Comparison of ENCODE assay signal across 1 cellular context in the genomic region with DNA sequence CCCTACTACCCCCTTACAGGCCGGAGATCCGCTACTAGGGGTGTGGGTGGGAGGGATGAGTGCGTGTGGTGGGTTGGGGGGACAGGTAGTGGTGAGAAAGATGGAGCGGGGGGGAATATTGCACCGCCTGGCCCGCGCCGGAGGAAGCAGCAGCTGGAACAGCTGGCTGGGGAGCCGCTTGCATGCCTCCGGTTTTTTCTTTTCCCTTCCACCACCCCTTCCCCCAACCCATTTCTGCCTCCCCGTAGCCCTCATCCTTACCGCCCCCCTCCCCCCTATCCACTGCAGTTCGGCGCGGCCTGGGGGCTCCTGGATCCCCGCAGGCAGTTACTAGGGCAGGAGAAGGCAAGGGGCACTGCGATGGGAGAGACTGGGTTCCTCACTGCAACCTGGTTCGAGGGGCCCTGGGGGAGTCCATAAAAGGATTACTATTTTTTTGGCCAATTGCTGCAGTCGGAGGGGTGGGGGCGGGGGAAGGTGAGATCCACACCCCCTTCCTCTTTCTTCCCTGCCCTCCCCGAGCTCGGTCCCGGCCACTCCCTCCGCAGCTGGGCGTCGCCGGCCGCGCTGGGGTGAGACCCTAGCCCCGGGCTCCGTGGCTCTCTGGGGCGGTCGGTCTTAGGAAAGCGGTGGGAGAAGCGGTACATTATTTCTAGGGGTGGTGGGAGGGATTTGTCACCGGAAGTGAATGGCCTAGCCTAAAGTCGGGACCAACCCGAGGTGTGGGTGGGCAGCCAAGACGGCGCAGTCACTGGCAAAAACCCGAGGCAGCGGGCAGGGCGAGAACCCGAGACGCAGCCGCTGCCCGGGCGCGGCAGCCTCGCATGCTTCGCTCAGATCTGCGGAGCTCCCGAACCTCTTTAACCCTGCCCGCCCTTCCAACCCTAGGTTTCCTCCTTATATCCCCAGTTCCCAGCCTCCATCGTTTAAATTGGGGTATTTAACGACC.
A peak's percentile ranks its signal among the peaks of the same experiment; 100 is the strongest.
TF ChIP-seq lines count a peak whose summit lies in the region.

No MANE protein-coding gene starts in this region.

TF ChIP-seq in K562, 482 proteins besides CTCF, POLR2A, EP300 and RAD21 (continued from another document and continues in another):
- TF ChIP-seq, protein P1, sequence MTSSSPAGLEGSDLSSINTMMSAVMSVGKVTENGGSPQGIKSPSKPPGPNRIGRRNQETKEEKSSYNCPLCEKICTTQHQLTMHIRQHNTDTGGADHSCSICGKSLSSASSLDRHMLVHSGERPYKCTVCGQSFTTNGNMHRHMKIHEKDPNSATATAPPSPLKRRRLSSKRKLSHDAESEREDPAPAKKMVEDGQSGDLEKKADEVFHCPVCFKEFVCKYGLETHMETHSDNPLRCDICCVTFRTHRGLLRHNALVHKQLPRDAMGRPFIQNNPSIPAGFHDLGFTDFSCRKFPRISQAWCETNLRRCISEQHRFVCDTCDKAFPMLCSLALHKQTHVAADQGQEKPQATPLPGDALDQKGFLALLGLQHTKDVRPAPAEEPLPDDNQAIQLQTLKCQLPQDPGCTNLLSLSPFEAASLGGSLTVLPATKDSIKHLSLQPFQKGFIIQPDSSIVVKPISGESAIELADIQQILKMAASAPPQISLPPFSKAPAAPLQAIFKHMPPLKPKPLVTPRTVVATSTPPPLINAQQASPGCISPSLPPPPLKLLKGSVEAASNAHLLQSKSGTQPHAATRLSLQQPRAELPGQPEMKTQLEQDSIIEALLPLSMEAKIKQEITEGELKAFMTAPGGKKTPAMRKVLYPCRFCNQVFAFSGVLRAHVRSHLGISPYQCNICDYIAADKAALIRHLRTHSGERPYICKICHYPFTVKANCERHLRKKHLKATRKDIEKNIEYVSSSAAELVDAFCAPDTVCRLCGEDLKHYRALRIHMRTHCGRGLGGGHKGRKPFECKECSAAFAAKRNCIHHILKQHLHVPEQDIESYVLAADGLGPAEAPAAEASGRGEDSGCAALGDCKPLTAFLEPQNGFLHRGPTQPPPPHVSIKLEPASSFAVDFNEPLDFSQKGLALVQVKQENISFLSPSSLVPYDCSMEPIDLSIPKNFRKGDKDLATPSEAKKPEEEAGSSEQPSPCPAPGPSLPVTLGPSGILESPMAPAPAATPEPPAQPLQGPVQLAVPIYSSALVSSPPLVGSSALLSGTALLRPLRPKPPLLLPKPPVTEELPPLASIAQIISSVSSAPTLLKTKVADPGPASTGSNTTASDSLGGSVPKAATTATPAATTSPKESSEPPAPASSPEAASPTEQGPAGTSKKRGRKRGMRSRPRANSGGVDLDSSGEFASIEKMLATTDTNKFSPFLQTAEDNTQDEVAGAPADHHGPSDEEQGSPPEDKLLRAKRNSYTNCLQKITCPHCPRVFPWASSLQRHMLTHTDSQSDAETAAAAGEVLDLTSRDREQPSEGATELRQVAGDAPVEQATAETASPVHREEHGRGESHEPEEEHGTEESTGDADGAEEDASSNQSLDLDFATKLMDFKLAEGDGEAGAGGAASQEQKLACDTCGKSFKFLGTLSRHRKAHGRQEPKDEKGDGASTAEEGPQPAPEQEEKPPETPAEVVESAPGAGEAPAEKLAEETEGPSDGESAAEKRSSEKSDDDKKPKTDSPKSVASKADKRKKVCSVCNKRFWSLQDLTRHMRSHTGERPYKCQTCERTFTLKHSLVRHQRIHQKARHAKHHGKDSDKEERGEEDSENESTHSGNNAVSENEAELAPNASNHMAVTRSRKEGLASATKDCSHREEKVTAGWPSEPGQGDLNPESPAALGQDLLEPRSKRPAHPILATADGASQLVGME (CRISPR knock-in tag; IDR thresholded peaks at IDR 0.05), result no peak
- TF ChIP-seq HOXB6 (CRISPR knock-in tag; IDR thresholded peaks at IDR 0.05; ENCODE audit: borderline replicate concordance) (no peak), ADNP (tag; IDR thresholded peaks at IDR 0.05) (no peak), ZNF431 (CRISPR knock-in tag; IDR thresholded peaks at IDR 0.05) (no peak), ZNF444 (CRISPR knock-in tag; IDR thresholded peaks at IDR 0.05) (no peak), NCOA4 (IDR thresholded peaks at IDR 0.05; ENCODE audit: partially characterized antibody) (no peak), ZNF316 (IDR thresholded peaks at IDR 0.05) (no peak), NR3C1 (CRISPR knock-in tag; IDR thresholded peaks at IDR 0.05) (no peak), ZNF785 (CRISPR knock-in tag; IDR thresholded peaks at IDR 0.05) (no peak), PURB (CRISPR knock-in tag; IDR thresholded peaks at IDR 0.05; ENCODE audit: low read depth) (no peak), SIN3B (IDR thresholded peaks at IDR 0.05; ENCODE audit: low read depth) (no peak; the same call in 1 of the 2 replicates), ZNF584 (CRISPR knock-in tag; IDR thresholded peaks at IDR 0.05; ENCODE audit: low read depth) (no peak), TBP (optimal IDR thresholded peaks at IDR 0.05; ENCODE audit: low read depth, low read length) (peak; percentile 79), DIDO1 (tag; IDR thresholded peaks at IDR 0.05; ENCODE audit: low read depth) (no peak), ZFPM2 (CRISPR knock-in tag; IDR thresholded peaks at IDR 0.05) (no peak; the same call in 1 of the 2 replicates), YBX1 (IDR thresholded peaks at IDR 0.05) (no peak), TBL1XR1 (IDR thresholded peaks at IDR 0.05; ENCODE audit: low read length in 2 of 2) (no peak), HMG20A (CRISPR knock-in tag; conservative IDR thresholded peaks at IDR 0.05) (no peak), U2AF2 (optimal IDR thresholded peaks at IDR 0.05; ENCODE audit: low read depth, low read length) (no peak), NONO (IDR thresholded peaks at IDR 0.05; ENCODE audit: low read depth in 2 of 2, low read length in 1 of 2) (no peak), MXI1 (IDR thresholded peaks at IDR 0.05; ENCODE audit: low read depth, low read length) (no peak), MTA3 (IDR thresholded peaks at IDR 0.05; ENCODE audit: borderline replicate concordance) (peak; percentile 77; the same call in 1 of the 2 replicates), TCF7L2 (IDR thresholded peaks at IDR 0.05; ENCODE audit: low read depth, low read length) (no peak), ZNF133 (CRISPR knock-in tag; IDR thresholded peaks at IDR 0.05) (0 out of 2 replicates have a peak, but pooled peaks have one; percentile 51), MIER1 (IDR thresholded peaks at IDR 0.05; ENCODE audit: low read depth) (no peak), PHF20 (IDR thresholded peaks at IDR 0.05; ENCODE audit: partially characterized antibody) (no peak), MAZ (CRISPR knock-in tag; conservative IDR thresholded peaks at IDR 0.05 in 1 of 2, IDR thresholded peaks at IDR 0.05 in 1 of 2) (peak; percentile 80 to 93), POLR3A (IDR thresholded peaks at IDR 0.05; ENCODE audit: borderline replicate concordance, extremely low read depth, insufficient read depth, insufficient read length) (no peak), ILF3 (IDR thresholded peaks at IDR 0.05; ENCODE audit: borderline replicate concordance) (no peak), GABPB2 (CRISPR knock-in tag; conservative IDR thresholded peaks at IDR 0.05) (no peak), FOSL1 (tag; conservative IDR thresholded peaks at IDR 0.05) (no peak), MTA2 (IDR thresholded peaks at IDR 0.05; ENCODE audit: low read depth) (no peak), PHTF2 (CRISPR knock-in tag; IDR thresholded peaks at IDR 0.05) (no peak), ZNF79 (CRISPR knock-in tag; IDR thresholded peaks at IDR 0.05; ENCODE audit: low read depth) (no peak), AFF4 (CRISPR knock-in tag; IDR thresholded peaks at IDR 0.05) (peak; percentile 60), SPI1 (IDR thresholded peaks at IDR 0.05; ENCODE audit: borderline replicate concordance, low read depth, low read length) (peak; percentile 97), HMGN3 (IDR thresholded peaks at IDR 0.05; ENCODE audit: borderline replicate concordance, extremely low read depth, insufficient read length, low read depth, low read length) (peak; percentile 84), ZC3H11A (IDR thresholded peaks at IDR 0.05; ENCODE audit: low read depth, low read length) (no peak)
- TF ChIP-seq, protein P2, sequence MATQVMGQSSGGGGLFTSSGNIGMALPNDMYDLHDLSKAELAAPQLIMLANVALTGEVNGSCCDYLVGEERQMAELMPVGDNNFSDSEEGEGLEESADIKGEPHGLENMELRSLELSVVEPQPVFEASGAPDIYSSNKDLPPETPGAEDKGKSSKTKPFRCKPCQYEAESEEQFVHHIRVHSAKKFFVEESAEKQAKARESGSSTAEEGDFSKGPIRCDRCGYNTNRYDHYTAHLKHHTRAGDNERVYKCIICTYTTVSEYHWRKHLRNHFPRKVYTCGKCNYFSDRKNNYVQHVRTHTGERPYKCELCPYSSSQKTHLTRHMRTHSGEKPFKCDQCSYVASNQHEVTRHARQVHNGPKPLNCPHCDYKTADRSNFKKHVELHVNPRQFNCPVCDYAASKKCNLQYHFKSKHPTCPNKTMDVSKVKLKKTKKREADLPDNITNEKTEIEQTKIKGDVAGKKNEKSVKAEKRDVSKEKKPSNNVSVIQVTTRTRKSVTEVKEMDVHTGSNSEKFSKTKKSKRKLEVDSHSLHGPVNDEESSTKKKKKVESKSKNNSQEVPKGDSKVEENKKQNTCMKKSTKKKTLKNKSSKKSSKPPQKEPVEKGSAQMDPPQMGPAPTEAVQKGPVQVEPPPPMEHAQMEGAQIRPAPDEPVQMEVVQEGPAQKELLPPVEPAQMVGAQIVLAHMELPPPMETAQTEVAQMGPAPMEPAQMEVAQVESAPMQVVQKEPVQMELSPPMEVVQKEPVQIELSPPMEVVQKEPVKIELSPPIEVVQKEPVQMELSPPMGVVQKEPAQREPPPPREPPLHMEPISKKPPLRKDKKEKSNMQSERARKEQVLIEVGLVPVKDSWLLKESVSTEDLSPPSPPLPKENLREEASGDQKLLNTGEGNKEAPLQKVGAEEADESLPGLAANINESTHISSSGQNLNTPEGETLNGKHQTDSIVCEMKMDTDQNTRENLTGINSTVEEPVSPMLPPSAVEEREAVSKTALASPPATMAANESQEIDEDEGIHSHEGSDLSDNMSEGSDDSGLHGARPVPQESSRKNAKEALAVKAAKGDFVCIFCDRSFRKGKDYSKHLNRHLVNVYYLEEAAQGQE (CRISPR knock-in tag; IDR thresholded peaks at IDR 0.05; ENCODE audit: low read depth), result peak; percentile 14
- TF ChIP-seq, protein P3, sequence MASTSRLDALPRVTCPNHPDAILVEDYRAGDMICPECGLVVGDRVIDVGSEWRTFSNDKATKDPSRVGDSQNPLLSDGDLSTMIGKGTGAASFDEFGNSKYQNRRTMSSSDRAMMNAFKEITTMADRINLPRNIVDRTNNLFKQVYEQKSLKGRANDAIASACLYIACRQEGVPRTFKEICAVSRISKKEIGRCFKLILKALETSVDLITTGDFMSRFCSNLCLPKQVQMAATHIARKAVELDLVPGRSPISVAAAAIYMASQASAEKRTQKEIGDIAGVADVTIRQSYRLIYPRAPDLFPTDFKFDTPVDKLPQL (IDR thresholded peaks at IDR 0.05; ENCODE audit: extremely low read depth, insufficient read length), result no peak
- TF ChIP-seq, protein P4, sequence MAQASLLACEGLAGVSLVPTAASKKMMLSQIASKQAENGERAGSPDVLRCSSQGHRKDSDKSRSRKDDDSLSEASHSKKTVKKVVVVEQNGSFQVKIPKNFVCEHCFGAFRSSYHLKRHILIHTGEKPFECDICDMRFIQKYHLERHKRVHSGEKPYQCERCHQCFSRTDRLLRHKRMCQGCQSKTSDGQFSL (CRISPR knock-in tag; IDR thresholded peaks at IDR 0.05), result peak; percentile 88
- TF ChIP-seq, protein P4 (tag; IDR thresholded peaks at IDR 0.05), result no peak
- TF ChIP-seq, protein P5, sequence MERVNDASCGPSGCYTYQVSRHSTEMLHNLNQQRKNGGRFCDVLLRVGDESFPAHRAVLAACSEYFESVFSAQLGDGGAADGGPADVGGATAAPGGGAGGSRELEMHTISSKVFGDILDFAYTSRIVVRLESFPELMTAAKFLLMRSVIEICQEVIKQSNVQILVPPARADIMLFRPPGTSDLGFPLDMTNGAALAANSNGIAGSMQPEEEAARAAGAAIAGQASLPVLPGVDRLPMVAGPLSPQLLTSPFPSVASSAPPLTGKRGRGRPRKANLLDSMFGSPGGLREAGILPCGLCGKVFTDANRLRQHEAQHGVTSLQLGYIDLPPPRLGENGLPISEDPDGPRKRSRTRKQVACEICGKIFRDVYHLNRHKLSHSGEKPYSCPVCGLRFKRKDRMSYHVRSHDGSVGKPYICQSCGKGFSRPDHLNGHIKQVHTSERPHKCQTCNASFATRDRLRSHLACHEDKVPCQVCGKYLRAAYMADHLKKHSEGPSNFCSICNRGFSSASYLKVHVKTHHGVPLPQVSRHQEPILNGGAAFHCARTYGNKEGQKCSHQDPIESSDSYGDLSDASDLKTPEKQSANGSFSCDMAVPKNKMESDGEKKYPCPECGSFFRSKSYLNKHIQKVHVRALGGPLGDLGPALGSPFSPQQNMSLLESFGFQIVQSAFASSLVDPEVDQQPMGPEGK (CRISPR knock-in tag; IDR thresholded peaks at IDR 0.05; ENCODE audit: borderline replicate concordance), result no peak
- TF ChIP-seq, protein P6, sequence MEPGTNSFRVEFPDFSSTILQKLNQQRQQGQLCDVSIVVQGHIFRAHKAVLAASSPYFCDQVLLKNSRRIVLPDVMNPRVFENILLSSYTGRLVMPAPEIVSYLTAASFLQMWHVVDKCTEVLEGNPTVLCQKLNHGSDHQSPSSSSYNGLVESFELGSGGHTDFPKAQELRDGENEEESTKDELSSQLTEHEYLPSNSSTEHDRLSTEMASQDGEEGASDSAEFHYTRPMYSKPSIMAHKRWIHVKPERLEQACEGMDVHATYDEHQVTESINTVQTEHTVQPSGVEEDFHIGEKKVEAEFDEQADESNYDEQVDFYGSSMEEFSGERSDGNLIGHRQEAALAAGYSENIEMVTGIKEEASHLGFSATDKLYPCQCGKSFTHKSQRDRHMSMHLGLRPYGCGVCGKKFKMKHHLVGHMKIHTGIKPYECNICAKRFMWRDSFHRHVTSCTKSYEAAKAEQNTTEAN (CRISPR knock-in tag; IDR thresholded peaks at IDR 0.05), result no peak
